Comparison of ENCODE assay signal across 14 cellular contexts in genomic region chr12:52634266-52635056, GRCh38. TPM values are rescaled to one million over a fixed set of nuclear protein-coding genes. Genes with fewer than 3 reads are reported as not detected.
DNase-seq lines count a peak whose midpoint lies in the region; ATAC-seq, FAIRE-seq and TF ChIP-seq lines count a peak whose summit lies in the region.
"Had no signal": no experiment of that assay in that cellular context is flagged by ENCODE, and none has a peak within 500 bp of the region (broad histone marks: within the 10 kb centered on the region; RNA-seq: fewer than 3 reads in every experiment).

No MANE protein-coding gene starts in this region.

- H3K4me2 ChIP-seq in K562 (ENCODE audit: insufficient read depth, low read length) = no peak overlapping the region

- H3K4me1 ChIP-seq in K562 (replicated peaks in 1 of 2; ENCODE audit: control insufficient read depth in 2 of 2, insufficient read depth in 2 of 2, low read length in 2 of 2) (peaks cover 8 to 33% of the 10 kb centered on the region in 2 experiments), kidney (ENCODE audit: control insufficient read depth in 1 of 2, insufficient read depth in 1 of 2, low read depth in 1 of 2, low read length in 2 of 2) (no peaks in the 10 kb centered on the region)
- H3K4me1 ChIP-seq: Caco-2 had no signal

- no peaks in the 10 kb centered on the region for H3K79me2 ChIP-seq in K562 (ENCODE audit: control insufficient read depth, insufficient read depth, low read length)
- H3K79me2 ChIP-seq: parathyroid adenoma had no signal

- DNase-seq in Ammon's horn (ENCODE audit: low spot score) (peak; percentile 92), HUDEP-2 (lab: John Stamatoyannopoulos, UW; ENCODE audit: unreplicated experiment in 76 of 76) (peak in 56 of 76 experiments; percentile 5 to 80 (median 52)), K562 (ENCODE audit: extremely low read depth in 1 of 4, low spot score in 3 of 4) (no peak), medulla oblongata (ENCODE audit: extremely low spot score) (peak; percentile 84), CD1c-positive myeloid dendritic cell (ENCODE audit: extremely low spot score) (no peak), NCI-H1436 treated with DMSO at 0.1 percent for 48 hours (lab: John Stamatoyannopoulos, UW) (no peak), kidney (no peak)
- DNase-seq: activated gamma-delta T cell treated with Interleukin-2 at 50 U/mL for 16 hours; Caco-2; effector memory CD8-positive, alpha-beta T cell; KG1 had no signal

- intact Hi-C loops in K562 (cut with micrococcal nuclease) (no loop called here), kidney (cut with DNase I) (no loop called here)

- H2AFZ ChIP-seq in K562 (ENCODE audit: low read depth, low read length) = no peak overlapping the region
- H2AFZ ChIP-seq: parathyroid adenoma had no signal

- H3K9ac ChIP-seq in K562 (ENCODE audit: insufficient read depth in 1 of 2, low read depth in 2 of 2, low read length in 2 of 2) (peak overlapping the region in 1 of 2 experiments; percentile 44; a peak in 2 of 4 replicates), kidney (ENCODE audit: low read length in 2 of 2) (no peak overlapping the region)
- H3K9ac ChIP-seq: parathyroid adenoma had no signal

- CTCF ChIA-PET in K562 (lab: Yijun Ruan, JAX; ENCODE audit: low intra/inter-chr PET ratio) = no interaction called here

- POLR2A ChIA-PET in K562 (lab: Yijun Ruan, JAX) = interaction anchor here (0.8 kb wide), 1 partner anchor 26 kb away, joined by 5 read pairs; no protein-coding TSS in a partner anchor

- ATAC-seq in K562 (no peak), HG02884 (IDR thresholded peaks at IDR 0.05; ENCODE audit: unreplicated experiment) (no peak)
- ATAC-seq: effector memory CD8-positive, alpha-beta T cell had no signal

- TF ChIP-seq RAD21 in K562 (CRISPR knock-in tag; conservative IDR thresholded peaks at IDR 0.05 in 1 of 2, IDR thresholded peaks at IDR 0.05 in 1 of 2) = no peak

- WGBS in K562 (ENCODE audit: insufficient coverage, low coverage, missing lambda C conversion rate) = 34% methylated on average over 6 of the region's 7 CpGs

- H3K9me1 ChIP-seq in K562 (ENCODE audit: control insufficient read depth, insufficient read depth, low read length) = no peaks in the 10 kb centered on the region

- no peaks in the 10 kb centered on the region for H3K9me3 ChIP-seq in K562 (replicated peaks; ENCODE audit: control insufficient read depth, insufficient read depth, low read depth, low read length)
- no peaks in the 10 kb centered on the region for H3K9me3 ChIP-seq in kidney (ENCODE audit: control insufficient read depth in 1 of 2, low read length in 2 of 2)
- H3K9me3 ChIP-seq: Caco-2 had no signal

- in situ Hi-C loops in K562 (cut with MboI) = no loop called here

- no peaks in the 10 kb centered on the region for H4K20me1 ChIP-seq in K562 (replicated peaks; ENCODE audit: control insufficient read depth, insufficient read depth, low read length)

- no peak for TF ChIP-seq POLR2A in K562 (conservative IDR thresholded peaks at IDR 0.05)

- TF ChIP-seq CTCF in K562 (IDR thresholded peaks at IDR 0.05 in 2 of 3, conservative IDR thresholded peaks at IDR 0.05 in 1 of 3; ENCODE audit: insufficient read depth in 2 of 3, low read depth in 1 of 3, low read length in 3 of 3) (no peak), kidney (IDR thresholded peaks at IDR 0.05; ENCODE audit: borderline replicate concordance, extremely low read depth, insufficient read depth) (no peak)

- no peak overlapping the region for H3K4me3 ChIP-seq in K562
- H3K4me3 ChIP-seq in kidney (ENCODE audit: low read length in 2 of 2) = no peak overlapping the region

- no peak for TF ChIP-seq EP300 in K562 (IDR thresholded peaks at IDR 0.05; ENCODE audit: low read length)

- no peaks in the 10 kb centered on the region for H3K27me3 ChIP-seq in K562 (ENCODE audit: control insufficient read depth in 2 of 2, insufficient read depth in 2 of 2, low read length in 2 of 2)

- no peak for FAIRE-seq in K562 (lab: Jason Lieb, UNC)
- no peak for FAIRE-seq in kidney (lab: Jason Lieb, UNC)
- FAIRE-seq: GM12891 had no signal

- H3K36me3 ChIP-seq in K562 (ENCODE audit: control insufficient read depth, insufficient read depth, low read length) (no peaks in the 10 kb centered on the region), kidney (ENCODE audit: control insufficient read depth in 1 of 2, insufficient read depth in 2 of 2, low read length in 2 of 2) (no peaks in the 10 kb centered on the region)

- BruUV-seq in K562 (replicated peaks; lab: Mats Ljungman, UMichigan) = no TSS peak

- H3K27ac ChIP-seq in K562 (ENCODE audit: extremely low read depth, low read depth, low read length) (no peak overlapping the region), kidney (ENCODE audit: low read depth in 2 of 2, low read length in 2 of 2) (no peak overlapping the region)
- H3K27ac ChIP-seq: parathyroid adenoma had no signal

RNA-seq across cellular contexts. Expression of gene KRT73, which starts 16.1 kb away (rescaled TPM):
- not detected in 2 replicates for total RNA-seq in K562 (2011; cell fraction: chromatin; rRNA removed; ENCODE audit: low replicate concordance)
- not detected in 2 replicates for total RNA-seq in K562 (2011; cell fraction: nucleolus; rRNA removed)
- not detected in 2 replicates for total RNA-seq in K562 (2011; cell fraction: nucleoplasm; rRNA removed)
- 0.14 TPM in 1 of 2 replicates, not detected in the other for total RNA-seq in K562 (2014; rRNA removed)
- not detected in 2 replicates for total RNA-seq in K562 (2014; rRNA removed; fragmentation: Illumina TruSeq; extraction: Trizol)
- total RNA-seq in K562 (2015; rRNA removed; fragmentation: Illumina TruSeq; extraction: Trizol) = 0.11 and 0.18 TPM in 2 replicates
- not detected in 2 replicates for total RNA-seq in K562 (2021)
- polyA plus RNA-seq in K562 (2011; rRNA removed) = not detected in 2 replicates
- polyA plus RNA-seq in K562 (2011; cell fraction: cytosol; rRNA removed) = not detected in 2 replicates
- polyA plus RNA-seq in K562 (2011; cell fraction: nucleus; rRNA removed) = 0.13 TPM in 1 of 2 replicates, not detected in the other
- 0.18 and 0.37 TPM in 2 replicates for polyA plus RNA-seq in K562 (2012)
- 0.09 TPM in 1 of 2 replicates, not detected in the other for polyA plus RNA-seq in K562 (2014; fragmentation: Illumina TruSeq; extraction: Trizol)
- not detected for polyA plus RNA-seq in K562 (2014; fragmentation: Nextera tagmentation; extraction: Ambion mirVana)
- 0.13 TPM in 1 of 2 replicates, not detected in the other for polyA plus RNA-seq in K562 (2014; rRNA removed)
- not detected in 2 replicates for polyA minus RNA-seq in K562 (2011; rRNA and poly(A)+ RNA removed)
- not detected in 2 replicates for polyA minus RNA-seq in K562 (2011; cell fraction: cytosol; rRNA and poly(A)+ RNA removed)
- not detected in 2 replicates for polyA minus RNA-seq in K562 (2011; cell fraction: nucleus; rRNA and poly(A)+ RNA removed)
- not detected for total RNA-seq in kidney
- polyA plus RNA-seq in kidney (ENCODE audit: insufficient read depth, low read depth, low replicate concordance) = not detected
- total RNA-seq: Caco-2 had no signal

RNA-seq across cellular contexts. Expression of gene KRT2, which starts 17.6 kb away (rescaled TPM):
- total RNA-seq in K562 (2011; cell fraction: chromatin; rRNA removed; ENCODE audit: low replicate concordance) = not detected in 2 replicates
- total RNA-seq in K562 (2011; cell fraction: nucleolus; rRNA removed) = not detected in 2 replicates
- not detected in 2 replicates for total RNA-seq in K562 (2011; cell fraction: nucleoplasm; rRNA removed)
- total RNA-seq in K562 (2014; rRNA removed) (0.04 TPM in 1 of 2 replicates, not detected in the other), K562 (2014; rRNA removed; fragmentation: Illumina TruSeq; extraction: Trizol) (0.04 and 0.10 TPM in 2 replicates), K562 (2015; rRNA removed; fragmentation: Illumina TruSeq; extraction: Trizol) (0.60 and 0.69 TPM in 2 replicates), K562 (2021) (0.11 TPM in 1 of 2 replicates, not detected in the other), kidney (not detected)
- polyA plus RNA-seq in K562 (2011; rRNA removed) (0.03 and 0.04 TPM in 2 replicates), K562 (2014; fragmentation: Illumina TruSeq; extraction: Trizol) (0.06 TPM in 1 of 2 replicates, not detected in the other), K562 (2014; fragmentation: Nextera tagmentation; extraction: Ambion mirVana) (under 1 TPM; 0.07 to 0.10 TPM), K562 (2014; rRNA removed) (0.17 TPM in 1 of 2 replicates, not detected in the other), kidney (ENCODE audit: insufficient read depth, low read depth, low replicate concordance) (not detected)
- not detected in 2 replicates for polyA plus RNA-seq in K562 (2011; cell fraction: cytosol; rRNA removed)
- polyA plus RNA-seq in K562 (2011; cell fraction: nucleus; rRNA removed) = 0.06 TPM in 1 of 2 replicates, not detected in the other
- polyA plus RNA-seq in K562 (2012) = 0.42 and 0.87 TPM in 2 replicates
- not detected in 2 replicates for polyA minus RNA-seq in K562 (2011; rRNA and poly(A)+ RNA removed)
- not detected in 2 replicates for polyA minus RNA-seq in K562 (2011; cell fraction: cytosol; rRNA and poly(A)+ RNA removed)
- polyA minus RNA-seq in K562 (2011; cell fraction: nucleus; rRNA and poly(A)+ RNA removed) = not detected in 2 replicates
- total RNA-seq: Caco-2 had no signal

RNA-seq across cellular contexts. Expression of gene KRT72, which starts 33.2 kb away (rescaled TPM):
- not detected in 2 replicates for total RNA-seq in K562 (2011; cell fraction: chromatin; rRNA removed; ENCODE audit: low replicate concordance)
- total RNA-seq in K562 (2011; cell fraction: nucleolus; rRNA removed) = not detected in 2 replicates
- total RNA-seq in K562 (2011; cell fraction: nucleoplasm; rRNA removed) = not detected in 2 replicates
- total RNA-seq in K562 (2014; rRNA removed) (not detected in 2 replicates), K562 (2014; rRNA removed; fragmentation: Illumina TruSeq; extraction: Trizol) (not detected in 2 replicates), K562 (2015; rRNA removed; fragmentation: Illumina TruSeq; extraction: Trizol) (not detected in 2 replicates), K562 (2021) (0.09 TPM in 1 of 2 replicates, not detected in the other), kidney (not detected)
- polyA plus RNA-seq in K562 (2011; rRNA removed) (not detected in 2 replicates), K562 (2014; fragmentation: Illumina TruSeq; extraction: Trizol) (not detected in 2 replicates), K562 (2014; fragmentation: Nextera tagmentation; extraction: Ambion mirVana) (not detected), K562 (2014; rRNA removed) (not detected in 2 replicates), kidney (ENCODE audit: insufficient read depth, low read depth, low replicate concordance) (not detected)
- not detected in 2 replicates for polyA plus RNA-seq in K562 (2011; cell fraction: cytosol; rRNA removed)
- not detected in 2 replicates for polyA plus RNA-seq in K562 (2011; cell fraction: nucleus; rRNA removed)
- 0.21 and 0.65 TPM in 2 replicates for polyA plus RNA-seq in K562 (2012)
- polyA minus RNA-seq in K562 (2011; rRNA and poly(A)+ RNA removed) = not detected in 2 replicates
- polyA minus RNA-seq in K562 (2011; cell fraction: cytosol; rRNA and poly(A)+ RNA removed) = not detected in 2 replicates
- polyA minus RNA-seq in K562 (2011; cell fraction: nucleus; rRNA and poly(A)+ RNA removed) = not detected in 2 replicates
- total RNA-seq: Caco-2 had no signal

RNA-seq across cellular contexts. Expression of gene KRT1, which starts 45.7 kb away (rescaled TPM):
- not detected in 2 replicates for total RNA-seq in K562 (2011; cell fraction: chromatin; rRNA removed; ENCODE audit: low replicate concordance)
- not detected in 2 replicates for total RNA-seq in K562 (2011; cell fraction: nucleolus; rRNA removed)
- not detected in 2 replicates for total RNA-seq in K562 (2011; cell fraction: nucleoplasm; rRNA removed)
- total RNA-seq in K562 (2014; rRNA removed) (not detected in 2 replicates), K562 (2014; rRNA removed; fragmentation: Illumina TruSeq; extraction: Trizol) (not detected in 2 replicates), K562 (2015; rRNA removed; fragmentation: Illumina TruSeq; extraction: Trizol) (0.11 and 0.18 TPM in 2 replicates), K562 (2021) (not detected in 2 replicates), kidney (not detected)
- polyA plus RNA-seq in K562 (2011; rRNA removed) (not detected in 2 replicates), K562 (2014; fragmentation: Illumina TruSeq; extraction: Trizol) (not detected in 2 replicates), K562 (2014; fragmentation: Nextera tagmentation; extraction: Ambion mirVana) (not detected), K562 (2014; rRNA removed) (not detected in 2 replicates), kidney (ENCODE audit: insufficient read depth, low read depth, low replicate concordance) (not detected)
- polyA plus RNA-seq in K562 (2011; cell fraction: cytosol; rRNA removed) = not detected in 2 replicates
- polyA plus RNA-seq in K562 (2011; cell fraction: nucleus; rRNA removed) = not detected in 2 replicates
- 0.33 TPM in 1 of 2 replicates, not detected in the other for polyA plus RNA-seq in K562 (2012)
- polyA minus RNA-seq in K562 (2011; rRNA and poly(A)+ RNA removed) = not detected in 2 replicates
- polyA minus RNA-seq in K562 (2011; cell fraction: cytosol; rRNA and poly(A)+ RNA removed) = not detected in 2 replicates
- polyA minus RNA-seq in K562 (2011; cell fraction: nucleus; rRNA and poly(A)+ RNA removed) = not detected in 2 replicates

Comparison
In these comparisons a context has a peak if more than half of its experiments do, and no peak if none do; other contexts are left out.
1. DNase-seq: peak in Ammon's horn (single experiment), HUDEP-2 (56 of 76) and medulla oblongata (single experiment); none in K562 (0 of 4), CD1c-positive myeloid dendritic cell (single experiment), NCI-H1436 treated with DMSO at 0.1 percent for 48 hours (single experiment) and kidney (single experiment).